Comparison of ENCODE assay signal across 23 cellular contexts in genomic region chr7:64873517-64873916, GRCh38.
"Had no signal": no experiment of that assay in that cellular context is flagged by ENCODE, and none has a peak within 500 bp of the region (broad histone marks: within the 10 kb centered on the region; RNA-seq: fewer than 3 reads in every experiment).

No MANE protein-coding gene starts in this region.

- H3K36me3 ChIP-seq: breast epithelium, esophagus squamous epithelium, gastrocnemius medialis, upper lobe of left lung had no signal

- H3K4me3 ChIP-seq: coronary artery, esophagus squamous epithelium, gastrocnemius medialis, upper lobe of left lung had no signal

- H3K27ac ChIP-seq: breast epithelium, coronary artery, esophagus squamous epithelium, gastrocnemius medialis, upper lobe of left lung had no signal

- ATAC-seq: activated T-helper 17 cell treated with anti-CD3 and anti-CD28 coated beads, Interleukin-2, amount 50 U/mL, for 72 hours; gastrocnemius medialis; left colon; naive thymus-derived CD4-positive, alpha-beta T cell; stimulated activated naive B cell treated with anti-CD40 and anti-IgM and Interleukin-4, amounts not matched to agents 10 μg/mL and 1 μg/mL and 100 μg/mL, for 72 hours; T-helper 17 cell had no signal

- DNase-seq: activated CD4-positive, alpha-beta T cell treated with anti-CD3 and anti-CD28 coated beads for 4 hours; activated CD4-positive, CD25-positive, alpha-beta regulatory T cell; activated CD8-positive, alpha-beta memory T cell treated with anti-CD3 and anti-CD28 coated beads, Interleukin-2, amount 50 U/mL, for 4 hours; activated naive CD4-positive, alpha-beta T cell treated with anti-CD3 and anti-CD28 coated beads for 36 hours; activated naive CD8-positive, alpha-beta T cell treated with anti-CD3 and anti-CD28 coated beads, Interleukin-2, amount 10 ng/mL, durations not matched to agents 7 days and 5 days; activated T-cell treated with anti-CD3 and anti-CD28 coated beads, Interleukin-2, amount 50 U/mL, for 24 hours; amniotic stem cell; esophagus squamous epithelium; gastrocnemius medialis; left colon; mesendoderm; occipital lobe; retina; stimulated activated CD4-positive, alpha-beta T cell treated with anti-CD3 and anti-CD28 coated beads, Interleukin-2, amount 100 ng/mL, for 48 hours; stimulated activated CD8-positive, alpha-beta memory T cell treated with anti-CD3 and anti-CD28 coated beads, Interleukin-4, amount 100 ng/mL, for 48 hours; stimulated activated naive B cell treated with anti-CD40 and anti-IgM and Interleukin-4, amounts not matched to agents 10 μg/mL and 1 μg/mL and 100 μg/mL, for 72 hours; SW 1271; T-helper 17 cell; upper lobe of left lung had no signal

- H3K27me3 ChIP-seq: breast epithelium, esophagus squamous epithelium, upper lobe of left lung had no signal

- H3K4me1 ChIP-seq: breast epithelium, gastrocnemius medialis had no signal

- H3K9me3 ChIP-seq: esophagus squamous epithelium, gastrocnemius medialis had no signal
